In genomic region chr18:45164551-45164950, GRCh38 we compare ENCODE assay signal across 15 cellular contexts.
DNase-seq lines count a peak whose midpoint lies in the region; TF ChIP-seq lines count a peak whose summit lies in the region.
"Had no signal": no experiment of that assay in that cellular context is flagged by ENCODE, and none has a peak within 500 bp of the region (broad histone marks: within the 10 kb centered on the region; RNA-seq: fewer than 3 reads in every experiment).

No MANE protein-coding gene starts in this region.

- CTCF ChIA-PET in PC-9 (lab: Charles Lee), result no interaction called here

- DNase-seq in AG20443 (ENCODE audit: low spot score) (peak; percentile 47), PC-9 (no peak), fibroblast of mammary gland (ENCODE audit: low read depth) (peak; percentile 80), dorsolateral prefrontal cortex (no peak), NCI-H82 (lab: John Stamatoyannopoulos, UW) (no peak), NCI-H345 (lab: John Stamatoyannopoulos, UW) (no peak)
- DNase-seq: ACHN, C1 segment of cervical spinal cord, DMS 273 treated with DMSO at 0.1 percent for 48 hours, Kasumi-1, NCI-H187, NCI-H226, NCI-H526, SHP77 treated with DMSO at 0.1 percent for 48 hours had no signal

- H3K4me2 ChIP-seq in PC-9, result peak overlapping the region; percentile 11; the same call in 1 of the 2 replicates
- peak overlapping the region; percentile 9 for H3K4me2 ChIP-seq in skeletal muscle satellite cell (ENCODE audit: low read length)

- H3K4me1 ChIP-seq in PC-9 (replicated peaks; ENCODE audit: insufficient read depth), result peaks cover 57% of the 10 kb centered on the region
- peaks cover 51% of the 10 kb centered on the region for H3K4me1 ChIP-seq in skeletal muscle satellite cell (ENCODE audit: control insufficient read depth, insufficient read depth, low read length)

- BruUV-seq in PC-9 (replicated peaks; lab: Mats Ljungman, UMichigan), result no TSS peak

- H3K9me2 ChIP-seq in PC-9 (ENCODE audit: insufficient read depth), result no peaks in the 10 kb centered on the region

- H3K9me3 ChIP-seq in PC-9 (ENCODE audit: insufficient read depth, low read depth) (no peaks in the 10 kb centered on the region; the same call in 1 of the 2 replicates), skeletal muscle satellite cell (replicated peaks; ENCODE audit: low read length) (no peaks in the 10 kb centered on the region)

- H3F3A ChIP-seq in PC-9 (ENCODE audit: insufficient read depth, low read depth), result peaks cover 40% of the 10 kb centered on the region

- intact Hi-C loops in PC-9 (cut with micrococcal nuclease; ENCODE audit: unreplicated experiment), result no loop called here
- intact Hi-C loops in dorsolateral prefrontal cortex (cut with DNase I), result no loop called here

- H2AFZ ChIP-seq in PC-9, result no peak overlapping the region

- no peak for TF ChIP-seq CTCF in PC-9 (conservative IDR thresholded peaks at IDR 0.05)
- TF ChIP-seq CTCF in fibroblast of mammary gland (conservative IDR thresholded peaks at IDR 0.05; ENCODE audit: control insufficient read depth, insufficient read depth, low read depth, low read length), result no peak
- TF ChIP-seq CTCF in dorsolateral prefrontal cortex (IDR thresholded peaks at IDR 0.05 in 54 of 56, conservative IDR thresholded peaks at IDR 0.05 in 2 of 56; ENCODE audit: low read depth in 1 of 56, partially characterized antibody in 56 of 56), result no peak

- H3K27ac ChIP-seq in PC-9, result no peak overlapping the region
- no peak overlapping the region for H3K27ac ChIP-seq in dorsolateral prefrontal cortex

- H3K36me3 ChIP-seq in PC-9 (ENCODE audit: low read depth) (no peaks in the 10 kb centered on the region), skeletal muscle satellite cell (ENCODE audit: insufficient read depth, low read length) (no peaks in the 10 kb centered on the region)

- POLR2A ChIA-PET in PC-9 (lab: Charles Lee; ENCODE audit: unreplicated experiment), result no interaction called here

- H3K9ac ChIP-seq in skeletal muscle satellite cell (ENCODE audit: low read depth, low read length), result no peak overlapping the region

- H3K27me3 ChIP-seq in PC-9 (ENCODE audit: insufficient read depth, low read depth) (no peaks in the 10 kb centered on the region), skeletal muscle satellite cell (ENCODE audit: control insufficient read depth, insufficient read depth, low read length) (no peaks in the 10 kb centered on the region), dorsolateral prefrontal cortex (peaks cover 0 to 3% (median 0%) of the 10 kb centered on the region in 45 donors)

- H4K20me1 ChIP-seq in PC-9 (ENCODE audit: insufficient read depth), result no peaks in the 10 kb centered on the region

- H3K4me3 ChIP-seq in PC-9 (no peak overlapping the region), fibroblast of mammary gland (ENCODE audit: control insufficient read depth, low read depth, low read length) (no peak overlapping the region), skeletal muscle satellite cell (ENCODE audit: low read length) (no peak overlapping the region), dorsolateral prefrontal cortex (no peak overlapping the region)

- no peaks in the 10 kb centered on the region for H3K79me2 ChIP-seq in PC-9 (ENCODE audit: low read depth)

Comparison
In these comparisons a context has a peak if more than half of its experiments do, and no peak if none do; other contexts are left out.
1. DNase-seq: peak in AG20443 (single experiment) and fibroblast of mammary gland (single experiment); none in PC-9 (0 of 2), dorsolateral prefrontal cortex (0 of 10), NCI-H82 (single experiment) and NCI-H345 (single experiment).